In the genomic region with DNA sequence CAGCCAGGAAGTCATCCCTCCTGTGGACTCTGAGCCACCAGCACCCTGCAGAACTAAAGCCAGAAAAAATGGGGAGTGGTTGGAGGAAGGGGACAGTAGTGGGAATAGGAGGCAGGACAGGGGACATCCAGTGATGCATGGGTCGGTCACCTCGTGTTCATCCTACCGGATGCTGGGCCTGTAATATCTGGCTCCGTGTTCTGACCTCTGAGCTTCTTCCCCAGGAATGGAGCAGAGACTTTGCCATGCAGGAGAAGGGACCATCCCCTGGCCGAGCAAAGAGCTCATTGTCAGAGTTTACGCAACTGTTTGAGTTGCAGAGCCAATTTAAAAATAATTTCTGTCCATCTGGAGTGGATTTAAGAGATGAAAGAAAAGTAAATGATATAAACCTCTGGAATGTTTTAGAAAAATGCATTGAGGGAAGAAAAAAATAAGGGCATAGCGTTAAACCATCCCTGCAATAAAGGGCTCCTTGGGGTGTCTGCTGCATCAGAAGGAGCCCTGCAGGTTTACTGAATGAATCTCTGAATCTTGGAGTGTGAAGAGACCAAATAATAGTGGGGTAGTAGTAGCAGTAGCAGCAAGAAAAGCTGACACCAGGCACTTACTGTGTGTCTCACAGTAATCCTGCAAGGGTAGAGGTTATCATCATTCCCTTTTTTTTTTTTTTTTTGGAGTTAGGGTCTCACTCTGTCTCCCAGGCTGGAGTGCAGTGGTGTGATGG, we compare ENCODE assay signal across 10 cellular contexts.
DNase-seq lines count a peak whose midpoint lies in the region; ATAC-seq and TF ChIP-seq lines count a peak whose summit lies in the region.
"Had no signal": no experiment of that assay in that cellular context is flagged by ENCODE, and none has a peak within 500 bp of the region (broad histone marks: within the 10 kb centered on the region; RNA-seq: fewer than 3 reads in every experiment).

No MANE protein-coding gene starts in this region.

- H3K4me3 Mint-ChIP-seq in stimulated activated effector memory CD8-positive, alpha-beta T cell treated with anti-CD3 and anti-CD28 coated beads, Interleukin-12 subunit alpha, Interleukin-12 subunit beta, amount 100 ng/mL, for 72 hours = no peak overlapping the region

- H3K27ac ChIP-seq in SK-N-MC = peak overlapping the region; percentile 46; the same call in 1 of the 2 replicates
- peak overlapping the region; percentile 44 to 79 (median 70) for H3K27ac ChIP-seq in esophagus muscularis mucosa (replicated peaks in 1 of 4)

- no peak overlapping the region for H3K9ac ChIP-seq in SK-N-MC (ENCODE audit: insufficient read length)

- TF ChIP-seq EP300 in esophagus muscularis mucosa (IDR thresholded peaks at IDR 0.05) = no peak

- H3K27ac Mint-ChIP-seq in stimulated activated effector memory CD8-positive, alpha-beta T cell treated with anti-CD3 and anti-CD28 coated beads, Interleukin-12 subunit alpha, Interleukin-12 subunit beta, amount 100 ng/mL, for 72 hours = peak overlapping the region; percentile 45

- intact Hi-C loops in esophagus muscularis mucosa (cut with DNase I) = no loop called here

- no peaks in the 10 kb centered on the region for H3K9me3 ChIP-seq in SK-N-MC (ENCODE audit: low read depth, low read length)
- H3K9me3 ChIP-seq in esophagus muscularis mucosa = no peaks in the 10 kb centered on the region

- no peak overlapping the region for H3K4me3 ChIP-seq in SK-N-MC
- H3K4me3 ChIP-seq in esophagus muscularis mucosa = no peak overlapping the region

- WGBS in esophagus muscularis mucosa = 53% methylated on average over 7 of the region's 7 CpGs

- H3K36me3 ChIP-seq in SK-N-MC (ENCODE audit: insufficient read depth, low read length) = peaks cover 13% of the 10 kb centered on the region; the same call in 1 of the 2 replicates
- peaks cover 0 to 52% (median 32%) of the 10 kb centered on the region in 4 donors for H3K36me3 ChIP-seq in esophagus muscularis mucosa

- no peak for ATAC-seq in stimulated activated effector memory CD8-positive, alpha-beta T cell treated with anti-CD3 and anti-CD28 coated beads, Interleukin-12 subunit alpha, Interleukin-12 subunit beta, amount 100 ng/mL, for 72 hours
- ATAC-seq in HG02852 (IDR thresholded peaks at IDR 0.05; ENCODE audit: unreplicated experiment) (no peak), HG02588 (IDR thresholded peaks at IDR 0.05; ENCODE audit: unreplicated experiment) (no peak)

- H3K4me1 Mint-ChIP-seq in stimulated activated effector memory CD8-positive, alpha-beta T cell treated with anti-CD3 and anti-CD28 coated beads, Interleukin-12 subunit alpha, Interleukin-12 subunit beta, amount 100 ng/mL, for 72 hours = peaks cover 39% of the 10 kb centered on the region

- no peak for TF ChIP-seq CTCF in esophagus muscularis mucosa (IDR thresholded peaks at IDR 0.05)

- DNase-seq in EL (peak; percentile 71), SK-N-MC (ENCODE audit: low read depth, low spot score) (no peak), esophagus muscularis mucosa (ENCODE audit: extremely low spot score) (no peak), DMS79 (lab: John Stamatoyannopoulos, UW) (no peak)
- no peak for DNase-seq in stimulated activated effector memory CD8-positive, alpha-beta T cell treated with anti-CD3 and anti-CD28 coated beads, Interleukin-12 subunit alpha, Interleukin-12 subunit beta, amount 100 ng/mL, for 72 hours (ENCODE audit: low spot score in 2 of 2)
- DNase-seq: NCI-H2107, substantia nigra, T1000 had no signal

- H3K36me3 Mint-ChIP-seq in stimulated activated effector memory CD8-positive, alpha-beta T cell treated with anti-CD3 and anti-CD28 coated beads, Interleukin-12 subunit alpha, Interleukin-12 subunit beta, amount 100 ng/mL, for 72 hours = peaks cover 85% of the 10 kb centered on the region

- peaks cover 56 to 71% (median 67%) of the 10 kb centered on the region in 4 donors for H3K4me1 ChIP-seq in esophagus muscularis mucosa

- H3K9me3 Mint-ChIP-seq in stimulated activated effector memory CD8-positive, alpha-beta T cell treated with anti-CD3 and anti-CD28 coated beads, Interleukin-12 subunit alpha, Interleukin-12 subunit beta, amount 100 ng/mL, for 72 hours = no peaks in the 10 kb centered on the region

- no peaks in the 10 kb centered on the region for H3K27me3 ChIP-seq in esophagus muscularis mucosa

- TF ChIP-seq POLR2A in esophagus muscularis mucosa (IDR thresholded peaks at IDR 0.05; ENCODE audit: low read depth) = no peak
